Comparison of ENCODE assay signal across 8 cellular contexts in the genomic region with DNA sequence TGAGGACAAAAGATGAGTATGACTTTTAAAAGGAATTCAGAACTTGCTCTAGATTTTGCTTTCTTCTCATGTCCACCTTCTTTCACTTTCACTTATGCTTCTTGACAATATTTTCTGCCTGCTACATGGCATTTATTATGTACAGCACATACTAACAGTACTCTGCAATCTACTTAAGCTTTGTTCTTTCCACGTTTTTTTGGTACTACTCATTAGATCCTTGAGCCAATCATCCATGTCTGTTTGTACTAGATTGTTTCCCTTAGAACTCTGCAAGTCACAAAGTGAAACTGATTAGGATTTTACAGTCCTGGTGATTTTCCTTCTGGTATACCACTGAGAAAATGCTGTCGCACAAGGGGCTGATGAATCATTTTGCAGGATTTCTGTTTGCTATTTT.
DNase-seq lines count a peak whose midpoint lies in the region; ATAC-seq and TF ChIP-seq lines count a peak whose summit lies in the region.

No MANE protein-coding gene starts in this region.

- H3K27me3 Mint-ChIP-seq in activated T-cell treated with anti-CD3 and anti-CD28 coated beads, Interleukin-2, amount 50 U/mL, for 72 hours (ENCODE audit: low read depth), result no peaks in the 10 kb centered on the region
- no peaks in the 10 kb centered on the region for H3K27me3 Mint-ChIP-seq in stimulated activated naive CD8-positive, alpha-beta T cell treated with anti-CD3 and anti-CD28 coated beads, Interleukin-15, Interleukin-2, amounts not matched to agents 100 ng/mL and 50 ng/mL, for 24 hours

- DNase-seq in activated T-cell treated with anti-CD3 and anti-CD28 coated beads, Interleukin-2, amount 50 U/mL, for 72 hours, result no peak
- DNase-seq in activated T-cell treated with anti-CD3 and anti-CD28 coated beads for 4 hours, result no peak
- DNase-seq in RPMI7951 (ENCODE audit: low read depth), result peak; percentile 53
- peak; percentile 74 for DNase-seq in fibroblast of the aortic adventitia (ENCODE audit: low read depth)
- no peak for DNase-seq in ureter (ENCODE audit: low spot score)
- no peak for DNase-seq in mesenteric fat pad (ENCODE audit: low spot score)

- ATAC-seq in activated T-cell treated with anti-CD3 and anti-CD28 coated beads, Interleukin-2, amount 50 U/mL, for 72 hours (replicated peaks in 1 of 2), result peak; percentile 64 to 65
- peak; percentile 76 for ATAC-seq in HG02852 (IDR thresholded peaks at IDR 0.05; ENCODE audit: unreplicated experiment)

- H3K36me3 Mint-ChIP-seq in activated T-cell treated with anti-CD3 and anti-CD28 coated beads, Interleukin-2, amount 50 U/mL, for 72 hours (ENCODE audit: insufficient read depth in 2 of 2), result peaks cover 2 to 6% of the 10 kb centered on the region in 2 donors
- H3K36me3 Mint-ChIP-seq in stimulated activated naive CD8-positive, alpha-beta T cell treated with anti-CD3 and anti-CD28 coated beads, Interleukin-15, Interleukin-2, amounts not matched to agents 100 ng/mL and 50 ng/mL, for 24 hours (ENCODE audit: low read depth), result peaks cover 16% of the 10 kb centered on the region

- TF ChIP-seq CTCF in fibroblast of the aortic adventitia (IDR thresholded peaks at IDR 0.05; ENCODE audit: insufficient read depth, low read length), result no peak

- H3K4me3 ChIP-seq in fibroblast of the aortic adventitia (ENCODE audit: low read depth, low read length), result peak overlapping the region; percentile 55

- H3K27ac Mint-ChIP-seq in activated T-cell treated with anti-CD3 and anti-CD28 coated beads, Interleukin-2, amount 50 U/mL, for 72 hours, result peak overlapping the region; percentile 22
- H3K27ac Mint-ChIP-seq in stimulated activated naive CD8-positive, alpha-beta T cell treated with anti-CD3 and anti-CD28 coated beads, Interleukin-15, Interleukin-2, amounts not matched to agents 100 ng/mL and 50 ng/mL, for 24 hours, result peak overlapping the region; percentile 92

- no peaks in the 10 kb centered on the region for H3K9me3 Mint-ChIP-seq in activated T-cell treated with anti-CD3 and anti-CD28 coated beads, Interleukin-2, amount 50 U/mL, for 72 hours
- H3K9me3 Mint-ChIP-seq in stimulated activated naive CD8-positive, alpha-beta T cell treated with anti-CD3 and anti-CD28 coated beads, Interleukin-15, Interleukin-2, amounts not matched to agents 100 ng/mL and 50 ng/mL, for 24 hours, result peaks cover 6% of the 10 kb centered on the region

- H3K4me1 Mint-ChIP-seq in activated T-cell treated with anti-CD3 and anti-CD28 coated beads, Interleukin-2, amount 50 U/mL, for 72 hours (ENCODE audit: low read depth), result peaks cover 72% of the 10 kb centered on the region
- peaks cover 77% of the 10 kb centered on the region for H3K4me1 Mint-ChIP-seq in stimulated activated naive CD8-positive, alpha-beta T cell treated with anti-CD3 and anti-CD28 coated beads, Interleukin-15, Interleukin-2, amounts not matched to agents 100 ng/mL and 50 ng/mL, for 24 hours (ENCODE audit: low read depth)

- H3K4me3 Mint-ChIP-seq in activated T-cell treated with anti-CD3 and anti-CD28 coated beads, Interleukin-2, amount 50 U/mL, for 72 hours, result peak overlapping the region; percentile 81 to 82
- H3K4me3 Mint-ChIP-seq in stimulated activated naive CD8-positive, alpha-beta T cell treated with anti-CD3 and anti-CD28 coated beads, Interleukin-15, Interleukin-2, amounts not matched to agents 100 ng/mL and 50 ng/mL, for 24 hours, result peak overlapping the region; percentile 87

Comparison
In these comparisons a context has a peak if more than half of its experiments do, and no peak if none do; other contexts are left out.
1. DNase-seq: peak in RPMI7951 (single experiment) and fibroblast of the aortic adventitia (single experiment); none in activated T-cell treated with anti-CD3 and anti-CD28 coated beads, Interleukin-2, amount 50 U/mL, for 72 hours (0 of 2), activated T-cell treated with anti-CD3 and anti-CD28 coated beads for 4 hours (single experiment), ureter (single experiment) and mesenteric fat pad (single experiment).